Comparison of ENCODE assay signal across 8 cellular contexts in genomic region chr7:76165973-76166403, GRCh38. TPM values are rescaled to one million over a fixed set of nuclear protein-coding genes. Genes with fewer than 3 reads are reported as not detected.
DNase-seq lines count a peak whose midpoint lies in the region; ATAC-seq, FAIRE-seq and TF ChIP-seq lines count a peak whose summit lies in the region.

No MANE protein-coding gene starts in this region.

- no peak for FAIRE-seq in D721Med (lab: Jason Lieb, UNC)

- ATAC-seq in GM19452 (IDR thresholded peaks at IDR 0.05; ENCODE audit: unreplicated experiment) (no peak), GM21528 (IDR thresholded peaks at IDR 0.05; ENCODE audit: low FRiP score, unreplicated experiment) (no peak)

- H3K4me3 ChIP-seq in GM12875 (ENCODE audit: low read depth, low read length) (peak overlapping the region; percentile 54), SJCRH30 (peak overlapping the region; percentile 67), fibroblast of mammary gland (ENCODE audit: control insufficient read depth, low read depth, low read length) (peak overlapping the region; percentile 68), retinal pigment epithelial cell (ENCODE audit: low read length) (peak overlapping the region; percentile 77)

- TF ChIP-seq CTCF in GM12875 (IDR thresholded peaks at IDR 0.05; ENCODE audit: borderline replicate concordance, insufficient read depth, low read depth, low read length), result no peak
- no peak for TF ChIP-seq CTCF in fibroblast of mammary gland (conservative IDR thresholded peaks at IDR 0.05; ENCODE audit: control insufficient read depth, insufficient read depth, low read depth, low read length)
- TF ChIP-seq CTCF in retinal pigment epithelial cell (conservative IDR thresholded peaks at IDR 0.05; ENCODE audit: low read depth, low read length), result no peak
- no peak for TF ChIP-seq CTCF in D721Med (IDR thresholded peaks at IDR 0.05; ENCODE audit: insufficient read depth, missing control alignments)

- DNase-seq in SJCRH30 (no peak), fibroblast of mammary gland (ENCODE audit: low read depth) (no peak), retinal pigment epithelial cell (ENCODE audit: low read depth) (no peak), NCI-H1092 treated with DMSO at 0.1 percent for 48 hours (lab: John Stamatoyannopoulos, UW) (no peak), D721Med (ENCODE audit: insufficient read length, low spot score) (no peak)

- H3K9me3 ChIP-seq in SJCRH30 (replicated peaks), result no peaks in the 10 kb centered on the region

- no peaks in the 10 kb centered on the region for H3K36me3 ChIP-seq in SJCRH30

- no peaks in the 10 kb centered on the region for H3K4me1 ChIP-seq in SJCRH30

- no peaks in the 10 kb centered on the region for H3K27me3 ChIP-seq in SJCRH30

- peak overlapping the region; percentile 48 for H3K27ac ChIP-seq in SJCRH30

RNA-seq across cellular contexts. Expression of gene SRRM3, which starts 35.7 kb away (rescaled TPM):
- total RNA-seq in SJCRH30 (2014; rRNA removed; shearing (Covaris generic)), result 0.43 and 0.51 TPM in 2 replicates
